9 cellular contexts compared by ENCODE assay signal in genomic region chr1:73839922-73840321, GRCh38.
A peak's percentile ranks its signal among the peaks of the same experiment; 100 is the strongest.
DNase-seq lines count a peak whose midpoint lies in the region; ATAC-seq, FAIRE-seq and TF ChIP-seq lines count a peak whose summit lies in the region.
"Had no signal": no experiment of that assay in that cellular context is flagged by ENCODE, and none has a peak within 500 bp of the region (broad histone marks: within the 10 kb centered on the region; RNA-seq: fewer than 3 reads in every experiment).

No MANE protein-coding gene starts in this region.

- no peaks in the 10 kb centered on the region for H3K4me1 Mint-ChIP-seq in osteocyte (ENCODE audit: unreplicated experiment)
- H3K4me1 Mint-ChIP-seq: CD8-positive, alpha-beta memory T cell had no signal

- H3K27ac Mint-ChIP-seq in osteocyte (ENCODE audit: unreplicated experiment) = no peak overlapping the region
- H3K27ac Mint-ChIP-seq: CD8-positive, alpha-beta memory T cell had no signal

- peak; percentile 12 for DNase-seq in activated CD4-positive, alpha-beta T cell treated with anti-CD3 and anti-CD28 coated beads for 48 hours
- DNase-seq in activated CD4-positive, alpha-beta T cell treated with anti-CD3 and anti-CD28 coated beads for 1 hour = no peak
- DNase-seq in brain microvascular endothelial cell = peak; percentile 1
- DNase-seq in osteocyte (ENCODE audit: extremely low spot score, unreplicated experiment) = no peak
- no peak for DNase-seq in H54 (ENCODE audit: insufficient read length, low spot score)
- DNase-seq in germinal center (ENCODE audit: low spot score) = no peak
- DNase-seq: CD8-positive, alpha-beta memory T cell had no signal

- no peaks in the 10 kb centered on the region for H3K36me3 ChIP-seq in KMS-11 (ENCODE audit: insufficient read depth)
- H3K36me3 ChIP-seq in brain microvascular endothelial cell (replicated peaks) = no peaks in the 10 kb centered on the region

- no peak for ATAC-seq in GM21526 (IDR thresholded peaks at IDR 0.05; ENCODE audit: low FRiP score, unreplicated experiment)

- H3K36me3 Mint-ChIP-seq in osteocyte (ENCODE audit: unreplicated experiment) = no peaks in the 10 kb centered on the region
- H3K36me3 Mint-ChIP-seq: CD8-positive, alpha-beta memory T cell had no signal

- no peak for TF ChIP-seq POLR2A in H54 (IDR thresholded peaks at IDR 0.05; ENCODE audit: low read depth, low read length)

- H3K4me3 Mint-ChIP-seq in osteocyte (ENCODE audit: unreplicated experiment) = no peak overlapping the region
- H3K4me3 Mint-ChIP-seq: CD8-positive, alpha-beta memory T cell had no signal

- H3K27me3 ChIP-seq in KMS-11 (ENCODE audit: insufficient read depth, low read depth) (no peaks in the 10 kb centered on the region), brain microvascular endothelial cell (replicated peaks) (no peaks in the 10 kb centered on the region)

- H4K20me1 ChIP-seq in KMS-11 (ENCODE audit: insufficient read depth) = no peaks in the 10 kb centered on the region

- FAIRE-seq in H54 (lab: Jason Lieb, UNC) = no peak

- H3K27ac ChIP-seq in KMS-11 (no peak overlapping the region), brain microvascular endothelial cell (no peak overlapping the region)

- no peaks in the 10 kb centered on the region for H3K9me3 Mint-ChIP-seq in osteocyte (ENCODE audit: unreplicated experiment)

- TF ChIP-seq CTCF in KMS-11 (conservative IDR thresholded peaks at IDR 0.05; ENCODE audit: low read depth, low read length) = peak; percentile 51
- peak; percentile 45 for TF ChIP-seq CTCF in brain microvascular endothelial cell (IDR thresholded peaks at IDR 0.05; ENCODE audit: low read depth, low read length, missing control alignments)
- TF ChIP-seq CTCF in osteocyte (IDR thresholded peaks at IDR 0.05) = peak; percentile 31

- H3K4me2 ChIP-seq in KMS-11 = no peak overlapping the region

- in situ Hi-C loops in brain microvascular endothelial cell (cut with HindIII; ENCODE audit: low pct_ligation_motif_present, low sequenced_read_pairs) = no loop called here

- no peaks in the 10 kb centered on the region for H3K27me3 Mint-ChIP-seq in osteocyte (ENCODE audit: unreplicated experiment)
- H3K27me3 Mint-ChIP-seq: CD8-positive, alpha-beta memory T cell had no signal

- no peak overlapping the region for H2AFZ ChIP-seq in KMS-11 (ENCODE audit: low read depth)

- no peak overlapping the region for H3K9ac ChIP-seq in KMS-11

- no peaks in the 10 kb centered on the region for H3K79me2 ChIP-seq in KMS-11 (ENCODE audit: insufficient read depth, low read depth)

- H3K4me3 ChIP-seq in KMS-11 (IDR thresholded peaks at IDR 0.05; ENCODE audit: insufficient read depth, low read depth, low read length) (no peak overlapping the region), brain microvascular endothelial cell (ENCODE audit: low read depth, low read length) (no peak overlapping the region)

- no peaks in the 10 kb centered on the region for H3K4me1 ChIP-seq in KMS-11 (ENCODE audit: low read depth, poor library complexity, severe bottlenecking)

Comparison
In these comparisons a context has a peak if more than half of its experiments do, and no peak if none do; other contexts are left out.
1. DNase-seq: peak in activated CD4-positive, alpha-beta T cell treated with anti-CD3 and anti-CD28 coated beads for 48 hours (single experiment) and brain microvascular endothelial cell (single experiment); none in activated CD4-positive, alpha-beta T cell treated with anti-CD3 and anti-CD28 coated beads for 1 hour (single experiment), osteocyte (single experiment), H54 (single experiment) and germinal center (single experiment).
2. Peak in every context shown above with its lines, with median percentiles within 50 percentile points of each other: CTCF ChIP-seq.